Comparison of ENCODE assay signal across 1 cellular context in the genomic region with DNA sequence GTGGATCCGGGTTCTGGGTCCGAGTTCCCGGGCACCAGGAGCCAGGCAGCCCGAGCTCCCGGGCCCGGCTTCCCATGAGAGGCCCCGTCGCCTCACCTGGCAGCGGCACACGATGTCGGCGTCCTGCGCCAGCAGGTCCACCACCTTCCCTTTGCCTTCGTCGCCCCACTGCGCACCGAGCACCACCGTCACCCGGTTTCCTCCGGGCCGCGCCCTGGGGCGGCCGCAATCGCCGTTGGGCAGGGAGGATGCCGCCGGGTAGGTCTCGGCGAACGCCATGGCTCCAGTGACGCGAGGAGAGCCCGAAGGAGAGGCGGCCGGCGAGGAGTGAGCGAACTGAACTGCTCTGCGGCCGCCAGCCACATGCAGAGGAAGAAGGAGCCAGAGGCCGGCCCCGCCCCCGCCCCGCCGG.
TF ChIP-seq lines count a peak whose summit lies in the region.

A gene (minus strand): TSS at position 371 of the 412 bp plus-strand sequence. CDS start 92 bp downstream, at position 279.

TF ChIP-seq in H1, 55 proteins besides CTCF, POLR2A, EP300 and RAD21 (continued from another document):
- TF ChIP-seq TEAD4 (IDR thresholded peaks at IDR 0.05; ENCODE audit: low read depth, low read length): no peak
- no peak for TF ChIP-seq EGR1 (IDR thresholded peaks at IDR 0.05; ENCODE audit: borderline replicate concordance, low read depth, low read length)
- TF ChIP-seq RFX5 (IDR thresholded peaks at IDR 0.05; ENCODE audit: borderline replicate concordance, low read depth, low read length): no peak
- peak; percentile 72 for TF ChIP-seq TBP (IDR thresholded peaks at IDR 0.05; ENCODE audit: low read depth, low read length)
- TF ChIP-seq SIRT6 (IDR thresholded peaks at IDR 0.05; ENCODE audit: low read length): no peak
- no peak for TF ChIP-seq NRF1 (IDR thresholded peaks at IDR 0.05; ENCODE audit: low read depth, low read length)
- no peak for TF ChIP-seq SUZ12 (IDR thresholded peaks at IDR 0.05; ENCODE audit: low read length)
- TF ChIP-seq HDAC2 (IDR thresholded peaks at IDR 0.05; ENCODE audit: borderline replicate concordance in 1 of 2, low read depth in 2 of 2, low read length in 2 of 2): 0 out of 4 replicates have a peak, but pooled peaks of 1 of the 2 experiments have one; percentile 50
- no peak for TF ChIP-seq CBX5 (IDR thresholded peaks at IDR 0.05; ENCODE audit: low read depth, low read length)
- no peak for TF ChIP-seq BCL11A (IDR thresholded peaks at IDR 0.05; ENCODE audit: low read depth in 2 of 2, low read length in 2 of 2)
- TF ChIP-seq, protein P1, sequence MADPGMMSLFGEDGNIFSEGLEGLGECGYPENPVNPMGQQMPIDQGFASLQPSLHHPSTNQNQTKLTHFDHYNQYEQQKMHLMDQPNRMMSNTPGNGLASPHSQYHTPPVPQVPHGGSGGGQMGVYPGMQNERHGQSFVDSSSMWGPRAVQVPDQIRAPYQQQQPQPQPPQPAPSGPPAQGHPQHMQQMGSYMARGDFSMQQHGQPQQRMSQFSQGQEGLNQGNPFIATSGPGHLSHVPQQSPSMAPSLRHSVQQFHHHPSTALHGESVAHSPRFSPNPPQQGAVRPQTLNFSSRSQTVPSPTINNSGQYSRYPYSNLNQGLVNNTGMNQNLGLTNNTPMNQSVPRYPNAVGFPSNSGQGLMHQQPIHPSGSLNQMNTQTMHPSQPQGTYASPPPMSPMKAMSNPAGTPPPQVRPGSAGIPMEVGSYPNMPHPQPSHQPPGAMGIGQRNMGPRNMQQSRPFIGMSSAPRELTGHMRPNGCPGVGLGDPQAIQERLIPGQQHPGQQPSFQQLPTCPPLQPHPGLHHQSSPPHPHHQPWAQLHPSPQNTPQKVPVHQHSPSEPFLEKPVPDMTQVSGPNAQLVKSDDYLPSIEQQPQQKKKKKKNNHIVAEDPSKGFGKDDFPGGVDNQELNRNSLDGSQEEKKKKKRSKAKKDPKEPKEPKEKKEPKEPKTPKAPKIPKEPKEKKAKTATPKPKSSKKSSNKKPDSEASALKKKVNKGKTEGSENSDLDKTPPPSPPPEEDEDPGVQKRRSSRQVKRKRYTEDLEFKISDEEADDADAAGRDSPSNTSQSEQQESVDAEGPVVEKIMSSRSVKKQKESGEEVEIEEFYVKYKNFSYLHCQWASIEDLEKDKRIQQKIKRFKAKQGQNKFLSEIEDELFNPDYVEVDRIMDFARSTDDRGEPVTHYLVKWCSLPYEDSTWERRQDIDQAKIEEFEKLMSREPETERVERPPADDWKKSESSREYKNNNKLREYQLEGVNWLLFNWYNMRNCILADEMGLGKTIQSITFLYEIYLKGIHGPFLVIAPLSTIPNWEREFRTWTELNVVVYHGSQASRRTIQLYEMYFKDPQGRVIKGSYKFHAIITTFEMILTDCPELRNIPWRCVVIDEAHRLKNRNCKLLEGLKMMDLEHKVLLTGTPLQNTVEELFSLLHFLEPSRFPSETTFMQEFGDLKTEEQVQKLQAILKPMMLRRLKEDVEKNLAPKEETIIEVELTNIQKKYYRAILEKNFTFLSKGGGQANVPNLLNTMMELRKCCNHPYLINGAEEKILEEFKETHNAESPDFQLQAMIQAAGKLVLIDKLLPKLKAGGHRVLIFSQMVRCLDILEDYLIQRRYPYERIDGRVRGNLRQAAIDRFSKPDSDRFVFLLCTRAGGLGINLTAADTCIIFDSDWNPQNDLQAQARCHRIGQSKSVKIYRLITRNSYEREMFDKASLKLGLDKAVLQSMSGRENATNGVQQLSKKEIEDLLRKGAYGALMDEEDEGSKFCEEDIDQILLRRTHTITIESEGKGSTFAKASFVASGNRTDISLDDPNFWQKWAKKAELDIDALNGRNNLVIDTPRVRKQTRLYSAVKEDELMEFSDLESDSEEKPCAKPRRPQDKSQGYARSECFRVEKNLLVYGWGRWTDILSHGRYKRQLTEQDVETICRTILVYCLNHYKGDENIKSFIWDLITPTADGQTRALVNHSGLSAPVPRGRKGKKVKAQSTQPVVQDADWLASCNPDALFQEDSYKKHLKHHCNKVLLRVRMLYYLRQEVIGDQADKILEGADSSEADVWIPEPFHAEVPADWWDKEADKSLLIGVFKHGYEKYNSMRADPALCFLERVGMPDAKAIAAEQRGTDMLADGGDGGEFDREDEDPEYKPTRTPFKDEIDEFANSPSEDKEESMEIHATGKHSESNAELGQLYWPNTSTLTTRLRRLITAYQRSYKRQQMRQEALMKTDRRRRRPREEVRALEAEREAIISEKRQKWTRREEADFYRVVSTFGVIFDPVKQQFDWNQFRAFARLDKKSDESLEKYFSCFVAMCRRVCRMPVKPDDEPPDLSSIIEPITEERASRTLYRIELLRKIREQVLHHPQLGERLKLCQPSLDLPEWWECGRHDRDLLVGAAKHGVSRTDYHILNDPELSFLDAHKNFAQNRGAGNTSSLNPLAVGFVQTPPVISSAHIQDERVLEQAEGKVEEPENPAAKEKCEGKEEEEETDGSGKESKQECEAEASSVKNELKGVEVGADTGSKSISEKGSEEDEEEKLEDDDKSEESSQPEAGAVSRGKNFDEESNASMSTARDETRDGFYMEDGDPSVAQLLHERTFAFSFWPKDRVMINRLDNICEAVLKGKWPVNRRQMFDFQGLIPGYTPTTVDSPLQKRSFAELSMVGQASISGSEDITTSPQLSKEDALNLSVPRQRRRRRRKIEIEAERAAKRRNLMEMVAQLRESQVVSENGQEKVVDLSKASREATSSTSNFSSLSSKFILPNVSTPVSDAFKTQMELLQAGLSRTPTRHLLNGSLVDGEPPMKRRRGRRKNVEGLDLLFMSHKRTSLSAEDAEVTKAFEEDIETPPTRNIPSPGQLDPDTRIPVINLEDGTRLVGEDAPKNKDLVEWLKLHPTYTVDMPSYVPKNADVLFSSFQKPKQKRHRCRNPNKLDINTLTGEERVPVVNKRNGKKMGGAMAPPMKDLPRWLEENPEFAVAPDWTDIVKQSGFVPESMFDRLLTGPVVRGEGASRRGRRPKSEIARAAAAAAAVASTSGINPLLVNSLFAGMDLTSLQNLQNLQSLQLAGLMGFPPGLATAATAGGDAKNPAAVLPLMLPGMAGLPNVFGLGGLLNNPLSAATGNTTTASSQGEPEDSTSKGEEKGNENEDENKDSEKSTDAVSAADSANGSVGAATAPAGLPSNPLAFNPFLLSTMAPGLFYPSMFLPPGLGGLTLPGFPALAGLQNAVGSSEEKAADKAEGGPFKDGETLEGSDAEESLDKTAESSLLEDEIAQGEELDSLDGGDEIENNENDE (IDR thresholded peaks at IDR 0.05; ENCODE audit: insufficient replicate concordance, low read length): no peak
- TF ChIP-seq SP1 (IDR thresholded peaks at IDR 0.05; ENCODE audit: low read depth, low read length): no peak
- peak; percentile 57 for TF ChIP-seq KDM4A (IDR thresholded peaks at IDR 0.05; ENCODE audit: low read depth, low read length, severe bottlenecking)
- TF ChIP-seq KDM1A (IDR thresholded peaks at IDR 0.05; ENCODE audit: borderline replicate concordance, low read length): no peak
- TF ChIP-seq, protein P2, sequence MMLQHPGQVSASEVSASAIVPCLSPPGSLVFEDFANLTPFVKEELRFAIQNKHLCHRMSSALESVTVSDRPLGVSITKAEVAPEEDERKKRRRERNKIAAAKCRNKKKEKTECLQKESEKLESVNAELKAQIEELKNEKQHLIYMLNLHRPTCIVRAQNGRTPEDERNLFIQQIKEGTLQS (IDR thresholded peaks at IDR 0.05; ENCODE audit: insufficient read depth, low read depth, low read length): no peak
- TF ChIP-seq SP2 (IDR thresholded peaks at IDR 0.05; ENCODE audit: low read length): no peak
- no peak for TF ChIP-seq GTF2F1 (IDR thresholded peaks at IDR 0.05; ENCODE audit: borderline replicate concordance, low read depth, low read length)
- no peak for TF ChIP-seq CHD2 (IDR thresholded peaks at IDR 0.05; ENCODE audit: low read length)
